Comparison of ENCODE assay signal across 22 cellular contexts in the genomic region with DNA sequence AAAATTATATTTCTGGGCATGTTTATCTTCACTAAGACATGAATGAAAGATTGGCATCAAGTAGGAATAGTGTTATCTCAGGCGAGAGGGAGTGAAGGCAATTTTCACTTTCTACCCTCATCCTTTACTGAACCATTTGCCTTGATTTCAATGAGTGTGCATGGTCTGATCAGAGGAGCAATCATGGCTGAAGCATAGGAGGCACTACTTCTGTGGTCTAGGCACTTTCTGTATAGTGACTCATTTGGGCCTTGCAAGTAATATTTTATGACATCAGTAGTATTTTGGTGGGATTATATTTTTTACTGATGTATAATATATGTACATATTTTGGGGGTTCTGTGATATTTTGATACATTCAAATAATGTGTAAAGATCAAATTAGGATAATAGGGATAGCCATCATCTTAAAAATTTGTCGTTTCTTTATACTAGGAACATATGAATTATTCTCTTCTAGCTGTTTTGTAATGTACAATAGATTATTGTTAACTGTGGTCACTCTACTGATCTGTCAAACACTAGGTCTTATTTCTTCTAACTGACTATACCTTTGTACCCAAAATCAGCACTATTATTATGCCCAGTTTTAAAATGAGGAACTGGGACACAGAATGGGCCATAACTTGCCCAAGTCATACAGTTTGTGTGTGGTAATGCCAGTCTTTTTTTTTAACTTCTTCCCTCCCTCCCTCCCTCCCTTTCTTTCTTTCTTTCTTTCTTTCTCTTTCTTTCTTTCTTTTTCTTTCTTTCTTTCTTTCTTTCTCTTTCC.
"Had no signal": no experiment of that assay in that cellular context is flagged by ENCODE, and none has a peak within 500 bp of the region (broad histone marks: within the 10 kb centered on the region; RNA-seq: fewer than 3 reads in every experiment).

No MANE protein-coding gene starts in this region.

- H3K36me3 Mint-ChIP-seq: activated CD4-positive, alpha-beta memory T cell treated with anti-CD3 and anti-CD28 coated beads for 36 hours; activated CD8-positive, alpha-beta memory T cell treated with anti-CD3 and anti-CD28 coated beads, Interleukin-2, amount 10 ng/mL, durations not matched to agents 7 days and 5 days; activated naive CD4-positive, alpha-beta T cell treated with anti-CD3 and anti-CD28 coated beads, Interleukin-2, amount 50 U/mL, for 24 hours; immature natural killer cell; naive thymus-derived CD4-positive, alpha-beta T cell; neural progenitor cell had no signal

- H3K4me3 Mint-ChIP-seq: activated B cell treated with CpG ODN at 0.5 μM for 24 hours; activated CD4-positive, alpha-beta memory T cell treated with anti-CD3 and anti-CD28 coated beads for 36 hours; activated CD8-positive, alpha-beta memory T cell treated with anti-CD3 and anti-CD28 coated beads, Interleukin-2, amount 10 ng/mL, durations not matched to agents 7 days and 5 days; activated naive CD4-positive, alpha-beta T cell treated with anti-CD3 and anti-CD28 coated beads, Interleukin-2, amount 50 U/mL, for 24 hours; activated T-helper 1 cell treated with anti-CD3 and anti-CD28 coated beads, Interleukin-12 subunit alpha, Interleukin-12 subunit beta, Interleukin-2, Interleukin-4 antibody, amounts not matched to agents 30 ng/mL and 10 ng/mL and 1 ng/mL, durations not matched to agents 14 hours and 24 hours and 36 hours; immature natural killer cell; naive thymus-derived CD4-positive, alpha-beta T cell; neural progenitor cell had no signal

- H3K27ac Mint-ChIP-seq: activated B cell treated with CpG ODN at 0.5 μM for 24 hours; activated CD4-positive, alpha-beta memory T cell treated with anti-CD3 and anti-CD28 coated beads for 36 hours; activated CD8-positive, alpha-beta memory T cell treated with anti-CD3 and anti-CD28 coated beads, Interleukin-2, amount 10 ng/mL, durations not matched to agents 7 days and 5 days; activated naive CD4-positive, alpha-beta T cell treated with anti-CD3 and anti-CD28 coated beads, Interleukin-2, amount 50 U/mL, for 24 hours; activated T-helper 1 cell treated with anti-CD3 and anti-CD28 coated beads, Interleukin-12 subunit alpha, Interleukin-12 subunit beta, Interleukin-2, Interleukin-4 antibody, amounts not matched to agents 30 ng/mL and 10 ng/mL and 1 ng/mL, durations not matched to agents 14 hours and 24 hours and 36 hours; immature natural killer cell; naive thymus-derived CD4-positive, alpha-beta T cell; neural progenitor cell had no signal

- H3K9me3 Mint-ChIP-seq: activated B cell treated with CpG ODN at 0.5 μM for 24 hours; activated CD4-positive, alpha-beta memory T cell treated with anti-CD3 and anti-CD28 coated beads for 36 hours; activated naive CD4-positive, alpha-beta T cell treated with anti-CD3 and anti-CD28 coated beads, Interleukin-2, amount 50 U/mL, for 24 hours; activated T-helper 1 cell treated with anti-CD3 and anti-CD28 coated beads, Interleukin-12 subunit alpha, Interleukin-12 subunit beta, Interleukin-2, Interleukin-4 antibody, amounts not matched to agents 30 ng/mL and 10 ng/mL and 1 ng/mL, durations not matched to agents 14 hours and 24 hours and 36 hours; immature natural killer cell had no signal

- DNase-seq: activated B cell treated with CpG ODN at 0.5 μM for 24 hours; activated CD4-positive, alpha-beta memory T cell treated with anti-CD3 and anti-CD28 coated beads for 36 hours; activated CD4-positive, alpha-beta T cell treated with anti-CD3 and anti-CD28 coated beads for 48 hours; activated CD8-positive, alpha-beta memory T cell treated with anti-CD3 and anti-CD28 coated beads, Interleukin-2, amount 10 ng/mL, durations not matched to agents 7 days and 5 days; activated gamma-delta T cell; adrenal gland; central memory CD4-positive, alpha-beta T cell; dermis blood vessel endothelial cell; effector CD8-positive, alpha-beta T cell; erythroblast; foreskin melanocyte; immature natural killer cell; left lung; naive thymus-derived CD4-positive, alpha-beta T cell; stimulated activated CD4-positive, alpha-beta T cell treated with anti-CD3 and anti-CD28 coated beads, Interleukin-2, amount 100 ng/mL, for 24 hours; stimulated activated naive CD4-positive, alpha-beta T cell; T-helper 9 cell; upper lobe of left lung had no signal

- ATAC-seq: activated CD8-positive, alpha-beta memory T cell treated with anti-CD3 and anti-CD28 coated beads, Interleukin-2, amount 10 ng/mL, durations not matched to agents 7 days and 5 days; left lung; naive thymus-derived CD4-positive, alpha-beta T cell; sciatic nerve had no signal

- H3K27me3 Mint-ChIP-seq: activated B cell treated with CpG ODN at 0.5 μM for 24 hours had no signal

- H3K4me1 Mint-ChIP-seq: activated B cell treated with CpG ODN at 0.5 μM for 24 hours; activated CD8-positive, alpha-beta memory T cell treated with anti-CD3 and anti-CD28 coated beads, Interleukin-2, amount 10 ng/mL, durations not matched to agents 7 days and 5 days; activated naive CD4-positive, alpha-beta T cell treated with anti-CD3 and anti-CD28 coated beads, Interleukin-2, amount 50 U/mL, for 24 hours; immature natural killer cell; naive thymus-derived CD4-positive, alpha-beta T cell; neural progenitor cell had no signal
